ENCODE assay signal across 1 cellular context in genomic region chr9:104923289-104923688, GRCh38.
TF ChIP-seq lines count a peak whose summit lies in the region.

No MANE protein-coding gene starts in this region.

TF ChIP-seq in IMR-90, 13 proteins besides CTCF, POLR2A, EP300 and RAD21:
- TF ChIP-seq MXI1 (IDR thresholded peaks at IDR 0.05; ENCODE audit: borderline replicate concordance, low read depth, low read length), result no peak
- TF ChIP-seq USF2 (IDR thresholded peaks at IDR 0.05; ENCODE audit: low read depth, low read length), result no peak
- TF ChIP-seq NFE2L2 (IDR thresholded peaks at IDR 0.05; ENCODE audit: low read depth, low read length), result no peak
- TF ChIP-seq CEBPB (IDR thresholded peaks at IDR 0.05; ENCODE audit: low read depth, low read length), result peak; percentile 98
